Comparison of ENCODE assay signal across 1 cellular context in genomic region chr6:35967059-35967769, GRCh38.
TF ChIP-seq lines count a peak whose summit lies in the region.

No MANE protein-coding gene starts in this region.

TF ChIP-seq in HepG2, 621 proteins besides CTCF, POLR2A, EP300 and RAD21 (continued from another document and continues in another):
- TF ChIP-seq ZBTB7A (CRISPR knock-in tag; IDR thresholded peaks at IDR 0.05) (no peak), FOXA3 (CRISPR knock-in tag; IDR thresholded peaks at IDR 0.05) (peak; percentile 34), ZMAT3 (CRISPR knock-in tag; conservative IDR thresholded peaks at IDR 0.05) (no peak), CREB3 (CRISPR knock-in tag; IDR thresholded peaks at IDR 0.05) (no peak), AKAP8 (CRISPR knock-in tag; IDR thresholded peaks at IDR 0.05) (no peak), ZFP36 (IDR thresholded peaks at IDR 0.05; ENCODE audit: borderline replicate concordance, low read depth, low read length, partially characterized antibody) (no peak), ZBTB21 (CRISPR knock-in tag; IDR thresholded peaks at IDR 0.05) (no peak), ADNP (CRISPR knock-in tag; IDR thresholded peaks at IDR 0.05) (no peak), EED (CRISPR knock-in tag; IDR thresholded peaks at IDR 0.05) (no peak), ELF3 (CRISPR knock-in tag; IDR thresholded peaks at IDR 0.05) (0 out of 2 replicates have a peak, but pooled peaks have one; percentile 36), WIZ (CRISPR knock-in tag; IDR thresholded peaks at IDR 0.05) (no peak), MED1 (CRISPR knock-in tag; IDR thresholded peaks at IDR 0.05) (peak; percentile 35), ATF3 (CRISPR knock-in tag; IDR thresholded peaks at IDR 0.05) (no peak), TBX3 (IDR thresholded peaks at IDR 0.05; ENCODE audit: borderline replicate concordance) (0 out of 2 replicates have a peak, but pooled peaks have one; percentile 31), JUNB (CRISPR knock-in tag; IDR thresholded peaks at IDR 0.05; ENCODE audit: borderline replicate concordance) (no peak), ZNF577 (CRISPR knock-in tag; IDR thresholded peaks at IDR 0.05; ENCODE audit: borderline replicate concordance, low read depth) (no peak), POGK (CRISPR knock-in tag; conservative IDR thresholded peaks at IDR 0.05) (0 out of 2 replicates have a peak, but pooled peaks have one; percentile 38), ZFP90 (CRISPR knock-in tag; IDR thresholded peaks at IDR 0.05; ENCODE audit: borderline replicate concordance) (no peak), BCL6 (CRISPR knock-in tag; IDR thresholded peaks at IDR 0.05) (no peak), ZNF557 (CRISPR knock-in tag; IDR thresholded peaks at IDR 0.05) (no peak), KDM6A (CRISPR knock-in tag; IDR thresholded peaks at IDR 0.05; ENCODE audit: low read depth) (no peak), DNMT3B (CRISPR knock-in tag; conservative IDR thresholded peaks at IDR 0.05) (no peak), MTA3 (CRISPR knock-in tag; IDR thresholded peaks at IDR 0.05) (no peak), RBM39 (IDR thresholded peaks at IDR 0.05; ENCODE audit: low read depth, low read length, poor library complexity, severe bottlenecking) (no peak), FOXP1 (IDR thresholded peaks at IDR 0.05) (no peak), FOXP1 (CRISPR knock-in tag; IDR thresholded peaks at IDR 0.05) (no peak), HNF4A (CRISPR knock-in tag; IDR thresholded peaks at IDR 0.05) (no peak), SOX5 (CRISPR knock-in tag; IDR thresholded peaks at IDR 0.05; ENCODE audit: borderline replicate concordance) (peak; percentile 58; the same call in 1 of the 2 replicates), ZNF501 (CRISPR knock-in tag; IDR thresholded peaks at IDR 0.05) (no peak), CREB1 (IDR thresholded peaks at IDR 0.05) (no peak), CREB1 (CRISPR knock-in tag; IDR thresholded peaks at IDR 0.05) (no peak), BRCA1 (CRISPR knock-in tag; IDR thresholded peaks at IDR 0.05) (no peak), ARHGAP35 (CRISPR knock-in tag; IDR thresholded peaks at IDR 0.05; ENCODE audit: borderline replicate concordance) (no peak), ZSCAN20 (CRISPR knock-in tag; IDR thresholded peaks at IDR 0.05; ENCODE audit: borderline replicate concordance) (0 out of 2 replicates have a peak, but pooled peaks have one; percentile 37), ZSCAN21 (CRISPR knock-in tag; IDR thresholded peaks at IDR 0.05; ENCODE audit: borderline replicate concordance) (no peak), IKZF4 (CRISPR knock-in tag; IDR thresholded peaks at IDR 0.05; ENCODE audit: borderline replicate concordance, low read depth, not compliant biosample characterization) (no peak), FOXM1 (CRISPR knock-in tag; IDR thresholded peaks at IDR 0.05) (no peak), ZBTB43 (CRISPR knock-in tag; conservative IDR thresholded peaks at IDR 0.05) (no peak), ATF1 (CRISPR knock-in tag; IDR thresholded peaks at IDR 0.05) (no peak), ZNF713 (CRISPR knock-in tag; IDR thresholded peaks at IDR 0.05) (no peak), ARID2 (CRISPR knock-in tag; IDR thresholded peaks at IDR 0.05; ENCODE audit: borderline replicate concordance) (0 out of 2 replicates have a peak, but pooled peaks have one; percentile 51), ZFY (CRISPR knock-in tag; IDR thresholded peaks at IDR 0.05) (no peak), ZNF720 (CRISPR knock-in tag; IDR thresholded peaks at IDR 0.05) (0 out of 2 replicates have a peak, but pooled peaks have one; percentile 31), TAF15 (IDR thresholded peaks at IDR 0.05; ENCODE audit: low read depth, low read length, poor library complexity, severe bottlenecking) (no peak), PHF5A (CRISPR knock-in tag; IDR thresholded peaks at IDR 0.05; ENCODE audit: low read depth, unreplicated experiment) (no peak), ARID5B (CRISPR knock-in tag; IDR thresholded peaks at IDR 0.05) (peak; percentile 37; the same call in 1 of the 2 replicates), ZNF292 (CRISPR knock-in tag; IDR thresholded peaks at IDR 0.05; ENCODE audit: borderline replicate concordance, low read depth) (no peak), ZMYM4 (CRISPR knock-in tag; IDR thresholded peaks at IDR 0.05) (peak; percentile 46; the same call in 1 of the 2 replicates)
- TF ChIP-seq, protein P1, sequence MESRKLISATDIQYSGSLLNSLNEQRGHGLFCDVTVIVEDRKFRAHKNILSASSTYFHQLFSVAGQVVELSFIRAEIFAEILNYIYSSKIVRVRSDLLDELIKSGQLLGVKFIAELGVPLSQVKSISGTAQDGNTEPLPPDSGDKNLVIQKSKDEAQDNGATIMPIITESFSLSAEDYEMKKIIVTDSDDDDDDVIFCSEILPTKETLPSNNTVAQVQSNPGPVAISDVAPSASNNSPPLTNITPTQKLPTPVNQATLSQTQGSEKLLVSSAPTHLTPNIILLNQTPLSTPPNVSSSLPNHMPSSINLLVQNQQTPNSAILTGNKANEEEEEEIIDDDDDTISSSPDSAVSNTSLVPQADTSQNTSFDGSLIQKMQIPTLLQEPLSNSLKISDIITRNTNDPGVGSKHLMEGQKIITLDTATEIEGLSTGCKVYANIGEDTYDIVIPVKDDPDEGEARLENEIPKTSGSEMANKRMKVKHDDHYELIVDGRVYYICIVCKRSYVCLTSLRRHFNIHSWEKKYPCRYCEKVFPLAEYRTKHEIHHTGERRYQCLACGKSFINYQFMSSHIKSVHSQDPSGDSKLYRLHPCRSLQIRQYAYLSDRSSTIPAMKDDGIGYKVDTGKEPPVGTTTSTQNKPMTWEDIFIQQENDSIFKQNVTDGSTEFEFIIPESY (CRISPR knock-in tag; IDR thresholded peaks at IDR 0.05) = no peak
- TF ChIP-seq, protein P2, sequence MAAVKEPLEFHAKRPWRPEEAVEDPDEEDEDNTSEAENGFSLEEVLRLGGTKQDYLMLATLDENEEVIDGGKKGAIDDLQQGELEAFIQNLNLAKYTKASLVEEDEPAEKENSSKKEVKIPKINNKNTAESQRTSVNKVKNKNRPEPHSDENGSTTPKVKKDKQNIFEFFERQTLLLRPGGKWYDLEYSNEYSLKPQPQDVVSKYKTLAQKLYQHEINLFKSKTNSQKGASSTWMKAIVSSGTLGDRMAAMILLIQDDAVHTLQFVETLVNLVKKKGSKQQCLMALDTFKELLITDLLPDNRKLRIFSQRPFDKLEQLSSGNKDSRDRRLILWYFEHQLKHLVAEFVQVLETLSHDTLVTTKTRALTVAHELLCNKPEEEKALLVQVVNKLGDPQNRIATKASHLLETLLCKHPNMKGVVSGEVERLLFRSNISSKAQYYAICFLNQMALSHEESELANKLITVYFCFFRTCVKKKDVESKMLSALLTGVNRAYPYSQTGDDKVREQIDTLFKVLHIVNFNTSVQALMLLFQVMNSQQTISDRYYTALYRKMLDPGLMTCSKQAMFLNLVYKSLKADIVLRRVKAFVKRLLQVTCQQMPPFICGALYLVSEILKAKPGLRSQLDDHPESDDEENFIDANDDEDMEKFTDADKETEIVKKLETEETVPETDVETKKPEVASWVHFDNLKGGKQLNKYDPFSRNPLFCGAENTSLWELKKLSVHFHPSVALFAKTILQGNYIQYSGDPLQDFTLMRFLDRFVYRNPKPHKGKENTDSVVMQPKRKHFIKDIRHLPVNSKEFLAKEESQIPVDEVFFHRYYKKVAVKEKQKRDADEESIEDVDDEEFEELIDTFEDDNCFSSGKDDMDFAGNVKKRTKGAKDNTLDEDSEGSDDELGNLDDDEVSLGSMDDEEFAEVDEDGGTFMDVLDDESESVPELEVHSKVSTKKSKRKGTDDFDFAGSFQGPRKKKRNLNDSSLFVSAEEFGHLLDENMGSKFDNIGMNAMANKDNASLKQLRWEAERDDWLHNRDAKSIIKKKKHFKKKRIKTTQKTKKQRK (IDR thresholded peaks at IDR 0.05; ENCODE audit: low read length) = no peak
- TF ChIP-seq, protein P3, sequence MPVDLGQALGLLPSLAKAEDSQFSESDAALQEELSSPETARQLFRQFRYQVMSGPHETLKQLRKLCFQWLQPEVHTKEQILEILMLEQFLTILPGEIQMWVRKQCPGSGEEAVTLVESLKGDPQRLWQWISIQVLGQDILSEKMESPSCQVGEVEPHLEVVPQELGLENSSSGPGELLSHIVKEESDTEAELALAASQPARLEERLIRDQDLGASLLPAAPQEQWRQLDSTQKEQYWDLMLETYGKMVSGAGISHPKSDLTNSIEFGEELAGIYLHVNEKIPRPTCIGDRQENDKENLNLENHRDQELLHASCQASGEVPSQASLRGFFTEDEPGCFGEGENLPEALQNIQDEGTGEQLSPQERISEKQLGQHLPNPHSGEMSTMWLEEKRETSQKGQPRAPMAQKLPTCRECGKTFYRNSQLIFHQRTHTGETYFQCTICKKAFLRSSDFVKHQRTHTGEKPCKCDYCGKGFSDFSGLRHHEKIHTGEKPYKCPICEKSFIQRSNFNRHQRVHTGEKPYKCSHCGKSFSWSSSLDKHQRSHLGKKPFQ (CRISPR knock-in tag; IDR thresholded peaks at IDR 0.05; ENCODE audit: insufficient replicate concordance) = no peak
- TF ChIP-seq, protein P4, sequence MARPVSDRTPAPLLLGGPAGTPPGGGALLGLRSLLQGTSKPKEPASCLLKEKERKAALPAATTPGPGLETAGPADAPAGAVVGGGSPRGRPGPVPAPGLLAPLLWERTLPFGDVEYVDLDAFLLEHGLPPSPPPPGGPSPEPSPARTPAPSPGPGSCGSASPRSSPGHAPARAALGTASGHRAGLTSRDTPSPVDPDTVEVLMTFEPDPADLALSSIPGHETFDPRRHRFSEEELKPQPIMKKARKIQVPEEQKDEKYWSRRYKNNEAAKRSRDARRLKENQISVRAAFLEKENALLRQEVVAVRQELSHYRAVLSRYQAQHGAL (CRISPR knock-in tag; IDR thresholded peaks at IDR 0.05; ENCODE audit: not compliant biosample characterization) = no peak
- TF ChIP-seq, protein P5, sequence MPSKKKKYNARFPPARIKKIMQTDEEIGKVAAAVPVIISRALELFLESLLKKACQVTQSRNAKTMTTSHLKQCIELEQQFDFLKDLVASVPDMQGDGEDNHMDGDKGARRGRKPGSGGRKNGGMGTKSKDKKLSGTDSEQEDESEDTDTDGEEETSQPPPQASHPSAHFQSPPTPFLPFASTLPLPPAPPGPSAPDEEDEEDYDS (CRISPR knock-in tag; IDR thresholded peaks at IDR 0.05) = no peak
